Comparison of ENCODE assay signal across 17 cellular contexts in the genomic region with DNA sequence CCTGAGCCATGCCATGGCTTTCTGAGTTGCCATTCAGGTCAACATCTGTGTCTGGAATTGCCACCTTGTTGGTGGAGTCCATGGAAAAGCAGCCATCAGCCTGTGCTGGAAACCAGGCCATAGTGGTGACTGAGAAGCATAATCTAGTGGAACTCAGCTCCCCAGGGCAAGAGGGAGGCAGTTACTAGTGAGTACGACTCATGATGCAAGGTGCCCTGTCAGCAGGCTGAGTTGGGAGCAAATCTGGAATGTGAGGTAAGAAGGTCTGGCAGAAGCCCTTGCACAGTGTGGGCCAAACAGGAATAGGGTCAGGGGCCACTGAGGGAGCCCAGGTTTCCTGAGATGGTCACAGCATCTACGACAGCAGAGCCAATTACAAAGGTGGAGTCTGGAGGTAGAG. TPM values are rescaled to one million over a fixed set of nuclear protein-coding genes. Genes with fewer than 3 reads are reported as not detected.
"Had no signal": no experiment of that assay in that cellular context is flagged by ENCODE, and none has a peak within 500 bp of the region (broad histone marks: within the 10 kb centered on the region; RNA-seq: fewer than 3 reads in every experiment).

No MANE protein-coding gene starts in this region.

- H3K27me3 ChIP-seq: right lobe of liver, upper lobe of right lung had no signal

- H3K9me3 Mint-ChIP-seq: activated CD4-positive, alpha-beta T cell treated with anti-CD3 and anti-CD28 coated beads, Interleukin-2, amount 10 ng/mL, durations not matched to agents 7 days and 5 days; activated T-helper 1 cell treated with anti-CD3 and anti-CD28 coated beads, Interleukin-12 subunit alpha, Interleukin-12 subunit beta, Interleukin-2, Interleukin-4 antibody, amounts not matched to agents 30 ng/mL and 10 ng/mL and 1 ng/mL, durations not matched to agents 14 hours and 24 hours and 36 hours; brain; dendritic cell treated with granulocyte-macrophage colony-stimulating factor and Interleukin-4, amounts not matched to agents 40 ng/mL and 50 ng/mL, for 4 days; effector memory CD8-positive, alpha-beta T cell; T-helper 2 cell treated with Interferon-gamma antibody and Interleukin-4, amounts not matched to agents 5 μg/mL and 100 μg/mL, for 36 hours had no signal

- H3K4me3 Mint-ChIP-seq: activated CD4-positive, alpha-beta T cell treated with anti-CD3 and anti-CD28 coated beads, Interleukin-2, amount 10 ng/mL, durations not matched to agents 7 days and 5 days; activated naive CD8-positive, alpha-beta T cell treated with anti-CD3 and anti-CD28 coated beads, Interleukin-2, amount 10 ng/mL, durations not matched to agents 7 days and 5 days; activated T-helper 1 cell treated with anti-CD3 and anti-CD28 coated beads, Interleukin-12 subunit alpha, Interleukin-12 subunit beta, Interleukin-2, Interleukin-4 antibody, amounts not matched to agents 30 ng/mL and 10 ng/mL and 1 ng/mL, durations not matched to agents 14 hours and 24 hours and 36 hours; brain; dendritic cell treated with granulocyte-macrophage colony-stimulating factor and Interleukin-4, amounts not matched to agents 40 ng/mL and 50 ng/mL, for 4 days; effector memory CD8-positive, alpha-beta T cell; nephron; T-helper 2 cell treated with Interferon-gamma antibody and Interleukin-4, amounts not matched to agents 5 μg/mL and 100 μg/mL, for 36 hours had no signal

- DNase-seq: activated CD4-positive, alpha-beta T cell treated with anti-CD3 and anti-CD28 coated beads, Interleukin-2, amount 10 ng/mL, durations not matched to agents 7 days and 5 days; activated CD8-positive, alpha-beta memory T cell treated with anti-CD3 and anti-CD28 coated beads for 24 hours; activated naive CD8-positive, alpha-beta T cell treated with anti-CD3 and anti-CD28 coated beads, Interleukin-2, amount 10 ng/mL, durations not matched to agents 7 days and 5 days; effector memory CD8-positive, alpha-beta T cell; glutamatergic neuron; hypothalamus; occipital lobe; psoas muscle; right lobe of liver; SW 1271; upper lobe of right lung had no signal

- H3K27me3 Mint-ChIP-seq: dendritic cell treated with granulocyte-macrophage colony-stimulating factor and Interleukin-4, amounts not matched to agents 40 ng/mL and 50 ng/mL, for 4 days had no signal

- H3K36me3 Mint-ChIP-seq: activated naive CD8-positive, alpha-beta T cell treated with anti-CD3 and anti-CD28 coated beads, Interleukin-2, amount 10 ng/mL, durations not matched to agents 7 days and 5 days; brain had no signal

- H3K27ac Mint-ChIP-seq: activated CD4-positive, alpha-beta T cell treated with anti-CD3 and anti-CD28 coated beads, Interleukin-2, amount 10 ng/mL, durations not matched to agents 7 days and 5 days; activated naive CD8-positive, alpha-beta T cell treated with anti-CD3 and anti-CD28 coated beads, Interleukin-2, amount 10 ng/mL, durations not matched to agents 7 days and 5 days; activated T-helper 1 cell treated with anti-CD3 and anti-CD28 coated beads, Interleukin-12 subunit alpha, Interleukin-12 subunit beta, Interleukin-2, Interleukin-4 antibody, amounts not matched to agents 30 ng/mL and 10 ng/mL and 1 ng/mL, durations not matched to agents 14 hours and 24 hours and 36 hours; brain; dendritic cell treated with granulocyte-macrophage colony-stimulating factor and Interleukin-4, amounts not matched to agents 40 ng/mL and 50 ng/mL, for 4 days; effector memory CD8-positive, alpha-beta T cell; nephron; T-helper 2 cell treated with Interferon-gamma antibody and Interleukin-4, amounts not matched to agents 5 μg/mL and 100 μg/mL, for 36 hours had no signal

- H3K36me3 ChIP-seq: right lobe of liver, thoracic aorta, upper lobe of right lung had no signal

- H3K4me3 ChIP-seq: psoas muscle, right lobe of liver, thoracic aorta, upper lobe of right lung had no signal

- H3K4me1 Mint-ChIP-seq: activated CD4-positive, alpha-beta T cell treated with anti-CD3 and anti-CD28 coated beads, Interleukin-2, amount 10 ng/mL, durations not matched to agents 7 days and 5 days; activated naive CD8-positive, alpha-beta T cell treated with anti-CD3 and anti-CD28 coated beads, Interleukin-2, amount 10 ng/mL, durations not matched to agents 7 days and 5 days; brain had no signal

- H3K4me1 ChIP-seq: psoas muscle, right lobe of liver, upper lobe of right lung had no signal

- H3K9me3 ChIP-seq: psoas muscle, right lobe of liver, thoracic aorta, upper lobe of right lung had no signal

- H3K27ac ChIP-seq: psoas muscle, right lobe of liver, thoracic aorta, upper lobe of right lung had no signal

RNA-seq across cellular contexts. Expression of a gene that starts 37.1 kb away (rescaled TPM):
- total RNA-seq: activated CD4-positive, alpha-beta T cell treated with anti-CD3 and anti-CD28 coated beads, Interleukin-2, amount 10 ng/mL, durations not matched to agents 7 days and 5 days; activated naive CD8-positive, alpha-beta T cell treated with anti-CD3 and anti-CD28 coated beads, Interleukin-2, amount 10 ng/mL, durations not matched to agents 7 days and 5 days; activated T-helper 1 cell treated with anti-CD3 and anti-CD28 coated beads, Interleukin-12 subunit alpha, Interleukin-12 subunit beta, Interleukin-2, Interleukin-4 antibody, amounts not matched to agents 30 ng/mL and 10 ng/mL and 1 ng/mL, durations not matched to agents 14 hours and 24 hours and 36 hours had no signal

RNA-seq across cellular contexts. Expression of a gene that starts 52.0 kb away (rescaled TPM):
- total RNA-seq: activated CD4-positive, alpha-beta T cell treated with anti-CD3 and anti-CD28 coated beads, Interleukin-2, amount 10 ng/mL, durations not matched to agents 7 days and 5 days; activated naive CD8-positive, alpha-beta T cell treated with anti-CD3 and anti-CD28 coated beads, Interleukin-2, amount 10 ng/mL, durations not matched to agents 7 days and 5 days; activated T-helper 1 cell treated with anti-CD3 and anti-CD28 coated beads, Interleukin-12 subunit alpha, Interleukin-12 subunit beta, Interleukin-2, Interleukin-4 antibody, amounts not matched to agents 30 ng/mL and 10 ng/mL and 1 ng/mL, durations not matched to agents 14 hours and 24 hours and 36 hours had no signal
